ENCODE assay signal across 1 cellular context in the genomic region with DNA sequence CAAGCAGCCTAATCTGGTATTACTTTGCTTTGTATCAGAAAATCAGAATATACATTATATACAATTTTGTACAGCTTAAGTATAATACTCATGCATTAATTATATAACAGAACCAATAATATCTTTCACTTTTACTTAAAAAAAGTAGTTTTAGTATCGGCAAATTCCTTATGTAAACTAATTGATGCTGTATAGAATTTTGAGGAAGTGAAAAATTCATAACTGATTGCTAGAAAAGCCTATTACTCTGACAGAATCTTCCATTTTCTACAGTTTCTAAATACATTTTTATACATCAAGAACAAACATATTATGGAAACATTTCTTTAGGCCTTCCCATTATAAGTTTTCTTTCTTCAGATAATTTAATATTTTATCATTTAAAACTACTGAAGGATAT.
A peak's percentile ranks its signal among the peaks of the same experiment; 100 is the strongest.
TF ChIP-seq lines count a peak whose summit lies in the region.

No MANE protein-coding gene starts in this region.

TF ChIP-seq in GM12878, 131 proteins besides CTCF, POLR2A, EP300 and RAD21 (continued from another document):
- TF ChIP-seq, protein P1, sequence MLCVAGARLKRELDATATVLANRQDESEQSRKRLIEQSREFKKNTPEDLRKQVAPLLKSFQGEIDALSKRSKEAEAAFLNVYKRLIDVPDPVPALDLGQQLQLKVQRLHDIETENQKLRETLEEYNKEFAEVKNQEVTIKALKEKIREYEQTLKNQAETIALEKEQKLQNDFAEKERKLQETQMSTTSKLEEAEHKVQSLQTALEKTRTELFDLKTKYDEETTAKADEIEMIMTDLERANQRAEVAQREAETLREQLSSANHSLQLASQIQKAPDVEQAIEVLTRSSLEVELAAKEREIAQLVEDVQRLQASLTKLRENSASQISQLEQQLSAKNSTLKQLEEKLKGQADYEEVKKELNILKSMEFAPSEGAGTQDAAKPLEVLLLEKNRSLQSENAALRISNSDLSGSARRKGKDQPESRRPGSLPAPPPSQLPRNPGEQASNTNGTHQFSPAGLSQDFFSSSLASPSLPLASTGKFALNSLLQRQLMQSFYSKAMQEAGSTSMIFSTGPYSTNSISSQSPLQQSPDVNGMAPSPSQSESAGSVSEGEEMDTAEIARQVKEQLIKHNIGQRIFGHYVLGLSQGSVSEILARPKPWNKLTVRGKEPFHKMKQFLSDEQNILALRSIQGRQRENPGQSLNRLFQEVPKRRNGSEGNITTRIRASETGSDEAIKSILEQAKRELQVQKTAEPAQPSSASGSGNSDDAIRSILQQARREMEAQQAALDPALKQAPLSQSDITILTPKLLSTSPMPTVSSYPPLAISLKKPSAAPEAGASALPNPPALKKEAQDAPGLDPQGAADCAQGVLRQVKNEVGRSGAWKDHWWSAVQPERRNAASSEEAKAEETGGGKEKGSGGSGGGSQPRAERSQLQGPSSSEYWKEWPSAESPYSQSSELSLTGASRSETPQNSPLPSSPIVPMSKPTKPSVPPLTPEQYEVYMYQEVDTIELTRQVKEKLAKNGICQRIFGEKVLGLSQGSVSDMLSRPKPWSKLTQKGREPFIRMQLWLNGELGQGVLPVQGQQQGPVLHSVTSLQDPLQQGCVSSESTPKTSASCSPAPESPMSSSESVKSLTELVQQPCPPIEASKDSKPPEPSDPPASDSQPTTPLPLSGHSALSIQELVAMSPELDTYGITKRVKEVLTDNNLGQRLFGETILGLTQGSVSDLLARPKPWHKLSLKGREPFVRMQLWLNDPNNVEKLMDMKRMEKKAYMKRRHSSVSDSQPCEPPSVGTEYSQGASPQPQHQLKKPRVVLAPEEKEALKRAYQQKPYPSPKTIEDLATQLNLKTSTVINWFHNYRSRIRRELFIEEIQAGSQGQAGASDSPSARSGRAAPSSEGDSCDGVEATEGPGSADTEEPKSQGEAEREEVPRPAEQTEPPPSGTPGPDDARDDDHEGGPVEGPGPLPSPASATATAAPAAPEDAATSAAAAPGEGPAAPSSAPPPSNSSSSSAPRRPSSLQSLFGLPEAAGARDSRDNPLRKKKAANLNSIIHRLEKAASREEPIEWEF (IDR thresholded peaks at IDR 0.05; ENCODE audit: insufficient replicate concordance, low read depth, low read length) = peak; percentile 59
- TF ChIP-seq, protein P2, sequence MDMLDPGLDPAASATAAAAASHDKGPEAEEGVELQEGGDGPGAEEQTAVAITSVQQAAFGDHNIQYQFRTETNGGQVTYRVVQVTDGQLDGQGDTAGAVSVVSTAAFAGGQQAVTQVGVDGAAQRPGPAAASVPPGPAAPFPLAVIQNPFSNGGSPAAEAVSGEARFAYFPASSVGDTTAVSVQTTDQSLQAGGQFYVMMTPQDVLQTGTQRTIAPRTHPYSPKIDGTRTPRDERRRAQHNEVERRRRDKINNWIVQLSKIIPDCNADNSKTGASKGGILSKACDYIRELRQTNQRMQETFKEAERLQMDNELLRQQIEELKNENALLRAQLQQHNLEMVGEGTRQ (IDR thresholded peaks at IDR 0.05; ENCODE audit: borderline replicate concordance, low read depth, low read length) = no peak
- TF ChIP-seq, protein P3, sequence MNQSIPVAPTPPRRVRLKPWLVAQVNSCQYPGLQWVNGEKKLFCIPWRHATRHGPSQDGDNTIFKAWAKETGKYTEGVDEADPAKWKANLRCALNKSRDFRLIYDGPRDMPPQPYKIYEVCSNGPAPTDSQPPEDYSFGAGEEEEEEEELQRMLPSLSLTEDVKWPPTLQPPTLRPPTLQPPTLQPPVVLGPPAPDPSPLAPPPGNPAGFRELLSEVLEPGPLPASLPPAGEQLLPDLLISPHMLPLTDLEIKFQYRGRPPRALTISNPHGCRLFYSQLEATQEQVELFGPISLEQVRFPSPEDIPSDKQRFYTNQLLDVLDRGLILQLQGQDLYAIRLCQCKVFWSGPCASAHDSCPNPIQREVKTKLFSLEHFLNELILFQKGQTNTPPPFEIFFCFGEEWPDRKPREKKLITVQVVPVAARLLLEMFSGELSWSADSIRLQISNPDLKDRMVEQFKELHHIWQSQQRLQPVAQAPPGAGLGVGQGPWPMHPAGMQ (IDR thresholded peaks at IDR 0.05; ENCODE audit: borderline replicate concordance) = no peak
- TF ChIP-seq TARDBP (IDR thresholded peaks at IDR 0.05; ENCODE audit: borderline replicate concordance) (no peak), CHD2 (IDR thresholded peaks at IDR 0.05; ENCODE audit: borderline replicate concordance, low read depth, low read length) (no peak), ZSCAN29 (IDR thresholded peaks at IDR 0.05) (no peak), KAT2A (conservative IDR thresholded peaks at IDR 0.05; ENCODE audit: control insufficient read depth, low read depth, low read length) (no peak), BRCA1 (IDR thresholded peaks at IDR 0.05; ENCODE audit: low read depth, low read length) (no peak), MTA2 (IDR thresholded peaks at IDR 0.05; ENCODE audit: low read depth) (peak; percentile 38; the same call in 1 of the 2 replicates), SMAD5 (IDR thresholded peaks at IDR 0.05; ENCODE audit: low read depth) (no peak), SIN3A (IDR thresholded peaks at IDR 0.05; ENCODE audit: low read depth, low read length) (no peak)
- TF ChIP-seq, protein P4, sequence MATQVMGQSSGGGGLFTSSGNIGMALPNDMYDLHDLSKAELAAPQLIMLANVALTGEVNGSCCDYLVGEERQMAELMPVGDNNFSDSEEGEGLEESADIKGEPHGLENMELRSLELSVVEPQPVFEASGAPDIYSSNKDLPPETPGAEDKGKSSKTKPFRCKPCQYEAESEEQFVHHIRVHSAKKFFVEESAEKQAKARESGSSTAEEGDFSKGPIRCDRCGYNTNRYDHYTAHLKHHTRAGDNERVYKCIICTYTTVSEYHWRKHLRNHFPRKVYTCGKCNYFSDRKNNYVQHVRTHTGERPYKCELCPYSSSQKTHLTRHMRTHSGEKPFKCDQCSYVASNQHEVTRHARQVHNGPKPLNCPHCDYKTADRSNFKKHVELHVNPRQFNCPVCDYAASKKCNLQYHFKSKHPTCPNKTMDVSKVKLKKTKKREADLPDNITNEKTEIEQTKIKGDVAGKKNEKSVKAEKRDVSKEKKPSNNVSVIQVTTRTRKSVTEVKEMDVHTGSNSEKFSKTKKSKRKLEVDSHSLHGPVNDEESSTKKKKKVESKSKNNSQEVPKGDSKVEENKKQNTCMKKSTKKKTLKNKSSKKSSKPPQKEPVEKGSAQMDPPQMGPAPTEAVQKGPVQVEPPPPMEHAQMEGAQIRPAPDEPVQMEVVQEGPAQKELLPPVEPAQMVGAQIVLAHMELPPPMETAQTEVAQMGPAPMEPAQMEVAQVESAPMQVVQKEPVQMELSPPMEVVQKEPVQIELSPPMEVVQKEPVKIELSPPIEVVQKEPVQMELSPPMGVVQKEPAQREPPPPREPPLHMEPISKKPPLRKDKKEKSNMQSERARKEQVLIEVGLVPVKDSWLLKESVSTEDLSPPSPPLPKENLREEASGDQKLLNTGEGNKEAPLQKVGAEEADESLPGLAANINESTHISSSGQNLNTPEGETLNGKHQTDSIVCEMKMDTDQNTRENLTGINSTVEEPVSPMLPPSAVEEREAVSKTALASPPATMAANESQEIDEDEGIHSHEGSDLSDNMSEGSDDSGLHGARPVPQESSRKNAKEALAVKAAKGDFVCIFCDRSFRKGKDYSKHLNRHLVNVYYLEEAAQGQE (IDR thresholded peaks at IDR 0.05; ENCODE audit: low read depth, low read length) = no peak
- TF ChIP-seq, protein P5, sequence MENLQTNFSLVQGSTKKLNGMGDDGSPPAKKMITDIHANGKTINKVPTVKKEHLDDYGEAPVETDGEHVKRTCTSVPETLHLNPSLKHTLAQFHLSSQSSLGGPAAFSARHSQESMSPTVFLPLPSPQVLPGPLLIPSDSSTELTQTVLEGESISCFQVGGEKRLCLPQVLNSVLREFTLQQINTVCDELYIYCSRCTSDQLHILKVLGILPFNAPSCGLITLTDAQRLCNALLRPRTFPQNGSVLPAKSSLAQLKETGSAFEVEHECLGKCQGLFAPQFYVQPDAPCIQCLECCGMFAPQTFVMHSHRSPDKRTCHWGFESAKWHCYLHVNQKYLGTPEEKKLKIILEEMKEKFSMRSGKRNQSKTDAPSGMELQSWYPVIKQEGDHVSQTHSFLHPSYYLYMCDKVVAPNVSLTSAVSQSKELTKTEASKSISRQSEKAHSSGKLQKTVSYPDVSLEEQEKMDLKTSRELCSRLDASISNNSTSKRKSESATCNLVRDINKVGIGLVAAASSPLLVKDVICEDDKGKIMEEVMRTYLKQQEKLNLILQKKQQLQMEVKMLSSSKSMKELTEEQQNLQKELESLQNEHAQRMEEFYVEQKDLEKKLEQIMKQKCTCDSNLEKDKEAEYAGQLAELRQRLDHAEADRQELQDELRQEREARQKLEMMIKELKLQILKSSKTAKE (IDR thresholded peaks at IDR 0.05; ENCODE audit: low read depth, poor library complexity, severe bottlenecking) = no peak
